8 cellular contexts compared by ENCODE assay signal in the genomic region with DNA sequence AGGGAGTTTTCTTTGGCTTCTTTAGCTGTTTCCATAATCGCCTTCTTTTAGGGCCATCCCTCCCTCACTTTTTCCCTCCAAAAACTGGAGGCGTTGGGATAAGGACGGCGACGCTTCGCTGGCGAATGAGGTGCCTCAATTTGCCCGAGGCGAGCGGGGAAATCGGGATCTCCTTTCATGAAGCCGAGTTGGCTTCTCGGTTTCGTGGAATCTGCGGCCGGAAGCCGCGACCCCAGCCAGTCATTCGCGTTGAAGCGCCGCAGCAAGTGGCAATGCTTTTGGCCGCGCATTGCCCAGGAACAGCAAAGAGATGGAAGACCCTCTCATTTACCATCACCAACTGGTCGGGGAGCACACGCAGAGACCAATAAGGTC. TPM values are rescaled to one million over a fixed set of nuclear protein-coding genes. Genes with fewer than 3 reads are reported as not detected.
DNase-seq lines count a peak whose midpoint lies in the region; ATAC-seq and TF ChIP-seq lines count a peak whose summit lies in the region.

No MANE protein-coding gene starts in this region.

- TF ChIP-seq CTCF in right atrium auricular region (IDR thresholded peaks at IDR 0.05): no peak
- TF ChIP-seq CTCF in astrocyte of the cerebellum (IDR thresholded peaks at IDR 0.05; ENCODE audit: low read depth, low read length, missing control alignments): no peak

- no peak for DNase-seq in right atrium auricular region (ENCODE audit: low spot score)
- DNase-seq in left ventricle myocardium superior: no peak
- DNase-seq in astrocyte of the cerebellum (ENCODE audit: low read depth): no peak
- peak; percentile 58 for DNase-seq in mesendoderm
- DNase-seq in retina: no peak
- no peak for DNase-seq in A172 (ENCODE audit: low spot score)
- DNase-seq in activated CD4-positive, CD25-positive, alpha-beta regulatory T cell (lab: John Stamatoyannopoulos, UW): no peak
- no peak for DNase-seq in cerebellum (ENCODE audit: low spot score)

- no peak overlapping the region for H4K8ac ChIP-seq in mesendoderm (ENCODE audit: low read depth, low read length)

- H2BK120ac ChIP-seq in mesendoderm (ENCODE audit: low read depth, low read length): no peak overlapping the region

- peak overlapping the region; percentile 47 to 63 for H3K4me3 ChIP-seq in right atrium auricular region
- H3K4me3 ChIP-seq in astrocyte of the cerebellum (ENCODE audit: low read depth, low read length): peak overlapping the region; percentile 53
- peak overlapping the region; percentile 59 for H3K4me3 ChIP-seq in mesendoderm (ENCODE audit: low read length)

- peak overlapping the region; percentile 81 for H3K56ac ChIP-seq in mesendoderm (ENCODE audit: low read length)

- H3K4ac ChIP-seq in mesendoderm (ENCODE audit: low read depth, low read length): no peak overlapping the region

- peak overlapping the region; percentile 74 for H3K9ac ChIP-seq in mesendoderm (ENCODE audit: low read length)

- peak overlapping the region; percentile 9 for H3K18ac ChIP-seq in mesendoderm (ENCODE audit: low read length)

- no peak for ATAC-seq in left ventricle myocardium superior

- no peak overlapping the region for H3K23ac ChIP-seq in mesendoderm (ENCODE audit: low read length)

- H3K36me3 ChIP-seq in right atrium auricular region (no peaks in the 10 kb centered on the region), mesendoderm (ENCODE audit: control insufficient read depth, insufficient read depth, low read length) (no peaks in the 10 kb centered on the region)

- intact Hi-C loops in left ventricle myocardium superior (cut with micrococcal nuclease): no loop called here

- no CpG with 5 or more reads among the region's 26 CpGs for WGBS in mesendoderm (ENCODE audit: extremely low coverage, insufficient coverage, low lambda C conversion rate)

- H2BK15ac ChIP-seq in mesendoderm (replicated peaks; ENCODE audit: low read depth): peak overlapping the region; percentile 89

- H3K27me3 ChIP-seq in right atrium auricular region (peaks cover 33 to 40% of the 10 kb centered on the region in 2 donors), mesendoderm (ENCODE audit: insufficient read depth, low read length, poor library complexity) (peaks cover 38% of the 10 kb centered on the region)

- H3K9me3 ChIP-seq in right atrium auricular region: no peaks in the 10 kb centered on the region

- peaks cover 0 to 26% of the 10 kb centered on the region in 2 donors for H3K4me1 ChIP-seq in right atrium auricular region
- H3K4me1 ChIP-seq in mesendoderm (ENCODE audit: control insufficient read depth, low read depth, low read length): peaks cover 8% of the 10 kb centered on the region

- no peak overlapping the region for H4K5ac ChIP-seq in mesendoderm (ENCODE audit: low read length)

- H3K4me2 ChIP-seq in mesendoderm (ENCODE audit: low read length): peak overlapping the region; percentile 94

- no peaks in the 10 kb centered on the region for H3K79me1 ChIP-seq in mesendoderm (ENCODE audit: low read length)

- H2BK5ac ChIP-seq in mesendoderm (ENCODE audit: low read length): no peak overlapping the region

- no peaks in the 10 kb centered on the region for H3K79me2 ChIP-seq in mesendoderm (ENCODE audit: control insufficient read depth, insufficient read depth, low read length)

- no peak overlapping the region for H3K27ac ChIP-seq in right atrium auricular region
- H3K27ac ChIP-seq in mesendoderm (ENCODE audit: low read depth, low read length): no peak overlapping the region

- in situ Hi-C loops in astrocyte of the cerebellum (cut with HindIII; ENCODE audit: low sequenced_read_pairs): no loop called here

- no peak overlapping the region for H2AK5ac ChIP-seq in mesendoderm (ENCODE audit: low read length)

RNA-seq across cellular contexts. Expression of gene SIX1, which starts 8.3 kb away (rescaled TPM):
- total RNA-seq in right atrium auricular region: not detected
- total RNA-seq in left ventricle myocardium superior: not detected
- polyA plus RNA-seq in mesendoderm (2013, experiment 1 of 2): 0.21 TPM
- polyA plus RNA-seq in mesendoderm (2013, experiment 2 of 2): 0.17 TPM
- total RNA-seq in A172 (2014; rRNA removed; shearing (Covaris generic)): 1.4 and 3.2 TPM in 2 replicates
- total RNA-seq in cerebellum: 0.36 TPM
